10 cellular contexts compared by ENCODE assay signal in the genomic region with DNA sequence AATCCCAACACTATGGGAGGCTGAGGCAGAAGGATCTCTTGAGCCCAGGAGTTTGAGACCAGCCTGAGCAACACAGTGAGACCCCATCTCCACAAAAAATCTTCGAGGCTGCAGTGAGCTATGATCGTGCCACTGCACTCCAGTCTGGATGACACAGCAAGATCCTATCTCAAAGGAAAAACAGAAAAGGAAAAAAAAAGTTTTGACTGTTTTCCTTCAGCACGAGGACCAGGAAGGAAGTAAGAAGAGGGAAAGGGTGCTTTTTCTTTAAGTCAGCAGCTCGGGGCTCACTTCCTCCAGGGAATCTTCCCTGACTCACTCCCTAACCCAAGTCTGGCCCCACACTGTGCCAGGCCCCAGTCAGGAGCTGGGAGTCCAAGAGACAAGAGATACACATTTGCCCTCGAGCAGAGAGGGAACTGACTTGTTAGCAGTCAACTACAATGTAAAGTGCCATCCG. TPM values are rescaled to one million over a fixed set of nuclear protein-coding genes. Genes with fewer than 3 reads are reported as not detected.
DNase-seq lines count a peak whose midpoint lies in the region; ATAC-seq and TF ChIP-seq lines count a peak whose summit lies in the region.
"Had no signal": no experiment of that assay in that cellular context is flagged by ENCODE, and none has a peak within 500 bp of the region (broad histone marks: within the 10 kb centered on the region; RNA-seq: fewer than 3 reads in every experiment).

No MANE protein-coding gene starts in this region.

- H3K4me1 ChIP-seq in DND-41 (ENCODE audit: insufficient read depth, low read length) (peaks cover 37% of the 10 kb centered on the region), RWPE2 (ENCODE audit: insufficient read depth, poor library complexity, severe bottlenecking) (peaks cover 4% of the 10 kb centered on the region), osteoblast (ENCODE audit: insufficient read depth, low read length) (peaks cover 40% of the 10 kb centered on the region)

- H3K9me3 ChIP-seq in DND-41 (ENCODE audit: insufficient read depth, low read length, severe bottlenecking) (no peaks in the 10 kb centered on the region), RWPE2 (ENCODE audit: severe bottlenecking) (no peaks in the 10 kb centered on the region), osteoblast (ENCODE audit: low read depth, low read length) (no peaks in the 10 kb centered on the region)

- peak overlapping the region; percentile 39 for H3K27ac ChIP-seq in DND-41 (ENCODE audit: low read length)
- H3K27ac ChIP-seq in RWPE2 (ENCODE audit: poor library complexity, severe bottlenecking): no peak overlapping the region
- peak overlapping the region; percentile 62 for H3K27ac ChIP-seq in osteoblast (ENCODE audit: low read depth, low read length)
- peak overlapping the region in 1 of 2 donors; percentile 62 for H3K27ac ChIP-seq in coronary artery

- DNase-seq in DND-41: no peak
- DNase-seq in RWPE2 (ENCODE audit: low spot score): no peak
- peak; percentile 73 for DNase-seq in fibroblast of mammary gland (ENCODE audit: low read depth)
- peak; percentile 92 for DNase-seq in osteoblast (ENCODE audit: insufficient read length, low spot score, missing footprints)
- DNase-seq in NOMO-1 treated with DMSO at 0.1 percent for 48 hours (lab: John Stamatoyannopoulos, UW; ENCODE audit: unreplicated experiment): no peak
- no peak for DNase-seq in cerebellum (ENCODE audit: low spot score)
- DNase-seq in NOMO-1 treated with dmso at 0.1 percent for 144 hours (lab: John Stamatoyannopoulos, UW; ENCODE audit: unreplicated experiment): no peak
- no peak for DNase-seq in coronary artery (ENCODE audit: low spot score)
- DNase-seq: activated CD4-positive, alpha-beta memory T cell treated with anti-CD3 and anti-CD28 coated beads, Interleukin-2, amount 10 ng/mL, durations not matched to agents 7 days and 5 days; NCI-H2029 treated with DMSO at 0.1 percent for 48 hours had no signal

- H2AFZ ChIP-seq in DND-41 (ENCODE audit: low read depth, low read length) (no peak overlapping the region), osteoblast (ENCODE audit: low read length) (peak overlapping the region; percentile 36)

- H3K9ac ChIP-seq in DND-41 (ENCODE audit: low read depth, low read length): no peak overlapping the region

- ATAC-seq in DND-41 (ENCODE audit: insufficient read depth, low read depth) (no peak), RWPE2 (ENCODE audit: low read depth) (peak; percentile 35; the same call in 2 of the 3 replicates)

- no peaks in the 10 kb centered on the region for H3K36me3 ChIP-seq in DND-41 (ENCODE audit: insufficient read depth, low read length)
- no peaks in the 10 kb centered on the region for H3K36me3 ChIP-seq in RWPE2 (ENCODE audit: low read depth)
- H3K36me3 ChIP-seq in osteoblast (ENCODE audit: insufficient read depth, low read length): no peaks in the 10 kb centered on the region

- H3K4me2 ChIP-seq in DND-41 (ENCODE audit: insufficient read depth, low read length) (no peak overlapping the region), osteoblast (ENCODE audit: insufficient read depth, low read length) (peak overlapping the region; percentile 24)

- TF ChIP-seq CTCF in DND-41 (IDR thresholded peaks at IDR 0.05; ENCODE audit: borderline replicate concordance, extremely low read depth, low read length, poor library complexity, severe bottlenecking): no peak
- no peak for TF ChIP-seq CTCF in RWPE2 (IDR thresholded peaks at IDR 0.05; ENCODE audit: poor library complexity, severe bottlenecking)
- no peak for TF ChIP-seq CTCF in fibroblast of mammary gland (conservative IDR thresholded peaks at IDR 0.05; ENCODE audit: control insufficient read depth, insufficient read depth, low read depth, low read length)
- no peak for TF ChIP-seq CTCF in osteoblast (IDR thresholded peaks at IDR 0.05; ENCODE audit: extremely low read depth, low read depth, low read length)
- TF ChIP-seq CTCF in coronary artery (IDR thresholded peaks at IDR 0.05): no peak

- H4K20me1 ChIP-seq in DND-41 (ENCODE audit: insufficient read depth, low read length) (no peaks in the 10 kb centered on the region), osteoblast (ENCODE audit: insufficient read depth, low read length) (no peaks in the 10 kb centered on the region)

- H3K4me3 ChIP-seq in DND-41 (ENCODE audit: low read depth in 1 of 2, low read length in 2 of 2): no peak overlapping the region
- no peak overlapping the region for H3K4me3 ChIP-seq in RWPE2 (ENCODE audit: severe bottlenecking)
- no peak overlapping the region for H3K4me3 ChIP-seq in fibroblast of mammary gland (ENCODE audit: control insufficient read depth, low read depth, low read length)
- H3K4me3 ChIP-seq in osteoblast (ENCODE audit: insufficient read depth, low read length): no peak overlapping the region
- H3K4me3 ChIP-seq in coronary artery: no peak overlapping the region

- H3K27me3 ChIP-seq in DND-41 (ENCODE audit: insufficient read depth, low read length, poor library complexity) (no peaks in the 10 kb centered on the region), RWPE2 (ENCODE audit: insufficient read depth, poor library complexity, severe bottlenecking) (no peaks in the 10 kb centered on the region), osteoblast (ENCODE audit: insufficient read depth, low read length) (no peaks in the 10 kb centered on the region)

- peaks cover 72% of the 10 kb centered on the region for H3K79me2 ChIP-seq in DND-41 (ENCODE audit: insufficient read depth, low read length)
- no peaks in the 10 kb centered on the region for H3K79me2 ChIP-seq in osteoblast (ENCODE audit: insufficient read depth, low read length)

RNA-seq across cellular contexts. Expression of a gene that starts 14.2 kb away (rescaled TPM):
- total RNA-seq in osteoblast (14.5 and 19.4 TPM in 2 replicates), cerebellum (48.4 TPM)

Comparison
In these comparisons a context has a peak if more than half of its experiments do, and no peak if none do; other contexts are left out.
1. DNase-seq: peak in fibroblast of mammary gland (single experiment) and osteoblast (single experiment); none in DND-41 (single experiment), RWPE2 (single experiment), NOMO-1 treated with DMSO at 0.1 percent for 48 hours (single experiment), cerebellum (single experiment), NOMO-1 treated with dmso at 0.1 percent for 144 hours (single experiment) and coronary artery (single experiment).